ENCODE assay signal across 27 cellular contexts in genomic region chr1:71001627-71002026, GRCh38. TPM values are rescaled to one million over a fixed set of nuclear protein-coding genes. Genes with fewer than 3 reads are reported as not detected.
"Had no signal": no experiment of that assay in that cellular context is flagged by ENCODE, and none has a peak within 500 bp of the region (broad histone marks: within the 10 kb centered on the region; RNA-seq: fewer than 3 reads in every experiment).

No MANE protein-coding gene starts in this region.

- ATAC-seq: foreskin keratinocyte; left ventricle myocardium superior; lower lobe of right lung; natural killer cell; stimulated activated effector memory CD8-positive, alpha-beta T cell treated with anti-CD3 and anti-CD28 coated beads, Interleukin-12 subunit alpha, Interleukin-12 subunit beta, amount 100 ng/mL, for 72 hours; upper lobe of right lung had no signal

- H3K27me3 ChIP-seq: esophagus muscularis mucosa, foreskin keratinocyte, ovary, right atrium auricular region, sigmoid colon, stomach, tibial nerve, upper lobe of right lung, vagina had no signal

- FAIRE-seq: endothelial cell of umbilical vein, keratinocyte had no signal

- H3K27ac ChIP-seq: coronary artery, esophagus muscularis mucosa, foreskin keratinocyte, lower lobe of right lung, ovary, right atrium auricular region, stomach, thoracic aorta, tibial nerve, upper lobe of right lung, vagina had no signal

- H3K4me1 ChIP-seq: esophagus muscularis mucosa, foreskin keratinocyte, lower lobe of right lung, right atrium auricular region, sigmoid colon, tibial nerve, upper lobe of right lung, vagina had no signal

- H3K4me1 Mint-ChIP-seq: central memory CD8-positive, alpha-beta T cell; natural killer cell; stimulated activated effector memory CD8-positive, alpha-beta T cell treated with anti-CD3 and anti-CD28 coated beads, Interleukin-12 subunit alpha, Interleukin-12 subunit beta, amount 100 ng/mL, for 72 hours had no signal

- H3K36me3 ChIP-seq: esophagus muscularis mucosa, lower lobe of right lung, ovary, right atrium auricular region, sigmoid colon, stomach, thoracic aorta, tibial nerve, upper lobe of right lung, vagina had no signal

- H3K36me3 Mint-ChIP-seq: natural killer cell; stimulated activated effector memory CD8-positive, alpha-beta T cell treated with anti-CD3 and anti-CD28 coated beads, Interleukin-12 subunit alpha, Interleukin-12 subunit beta, amount 100 ng/mL, for 72 hours had no signal

- H3K9me3 ChIP-seq: esophagus muscularis mucosa, lower lobe of right lung, ovary, right atrium auricular region, sigmoid colon, stomach, thoracic aorta, tibial nerve, upper lobe of right lung, vagina had no signal

- H3K27ac Mint-ChIP-seq: natural killer cell; progenitor cell of endocrine pancreas; stimulated activated effector memory CD8-positive, alpha-beta T cell treated with anti-CD3 and anti-CD28 coated beads, Interleukin-12 subunit alpha, Interleukin-12 subunit beta, amount 100 ng/mL, for 72 hours had no signal

- H3K27me3 Mint-ChIP-seq: progenitor cell of endocrine pancreas had no signal

- H3K9me3 Mint-ChIP-seq: central memory CD8-positive, alpha-beta T cell; natural killer cell; stimulated activated effector memory CD8-positive, alpha-beta T cell treated with anti-CD3 and anti-CD28 coated beads, Interleukin-12 subunit alpha, Interleukin-12 subunit beta, amount 100 ng/mL, for 72 hours had no signal

- H3K4me3 Mint-ChIP-seq: central memory CD8-positive, alpha-beta T cell; natural killer cell; stimulated activated effector memory CD8-positive, alpha-beta T cell treated with anti-CD3 and anti-CD28 coated beads, Interleukin-12 subunit alpha, Interleukin-12 subunit beta, amount 100 ng/mL, for 72 hours had no signal

- H3K4me3 ChIP-seq: coronary artery, esophagus muscularis mucosa, lower lobe of right lung, ovary, right atrium auricular region, sigmoid colon, stomach, thoracic aorta, tibial nerve, upper lobe of right lung, vagina had no signal

- DNase-seq: dermis blood vessel endothelial cell; effector memory CD4-positive, alpha-beta T cell; foreskin keratinocyte; hypothalamus; left ventricle myocardium superior; lower lobe of right lung; natural killer cell; occipital lobe; ovary; sigmoid colon; stimulated activated CD4-positive, alpha-beta T cell treated with anti-CD3 and anti-CD28 coated beads, Interleukin-2, amount 100 ng/mL, for 24 hours; stimulated activated CD4-positive, alpha-beta T cell treated with anti-CD3 and anti-CD28 coated beads, Interleukin-4, amount 100 ng/mL, for 24 hours; stimulated activated naive CD4-positive, alpha-beta T cell treated with Interleukin-2 at 50 U/mL for 16 hours; stomach; substantia nigra; upper lobe of right lung had no signal

RNA-seq across cellular contexts. Expression of gene PTGER3, which starts 46.0 kb away (rescaled TPM):
- total RNA-seq: dermis blood vessel endothelial cell, endothelial cell of umbilical vein, foreskin keratinocyte had no signal
- polyA plus RNA-seq: foreskin keratinocyte had no signal
